8 cellular contexts compared by ENCODE assay signal in genomic region chr19:40614595-40615411, GRCh38. TPM values are rescaled to one million over a fixed set of nuclear protein-coding genes. Genes with fewer than 3 reads are reported as not detected.
DNase-seq lines count a peak whose midpoint lies in the region; ATAC-seq, FAIRE-seq and TF ChIP-seq lines count a peak whose summit lies in the region.

No MANE protein-coding gene starts in this region.

- FAIRE-seq in endothelial cell of umbilical vein (lab: Jason Lieb, UNC) = peak; percentile 92

- BruUV-seq in endothelial cell of umbilical vein (replicated peaks; lab: Mats Ljungman, UMichigan) = no TSS peak

- no peak for TF ChIP-seq POLR2A in endothelial cell of umbilical vein (IDR thresholded peaks at IDR 0.05; ENCODE audit: low read depth, low read length)

- CTCF ChIA-PET in endothelial cell of umbilical vein (lab: Charles Lee) = interaction anchor here (1.2 to 7.6 kb wide), 3 partner anchors 11 to 19 kb away, joined by 5 to 70 read pairs (median 6); no protein-coding TSS in a partner anchor

- POLR2A ChIA-PET in endothelial cell of umbilical vein (lab: Charles Lee) = interaction anchor here (0.6 to 1.0 kb wide), 2 partner anchors 11 to 90 kb away, joined by 4 to 5 read pairs; no protein-coding TSS in a partner anchor

- H3K9ac ChIP-seq in endothelial cell of umbilical vein (replicated peaks; ENCODE audit: extremely low read depth, insufficient read depth, low read length) = peak overlapping the region; percentile 53
- H3K9ac ChIP-seq in mucosa of stomach (ENCODE audit: low read length) = peak overlapping the region; percentile 80

- H3K4me2 ChIP-seq in endothelial cell of umbilical vein (ENCODE audit: insufficient read depth, low read length) = peak overlapping the region; percentile 75

- DNase-seq in GDM1 (lab: John Stamatoyannopoulos, UW) (peak; percentile 48), NCI-H345 (lab: John Stamatoyannopoulos, UW) (peak; percentile 93), endothelial cell of umbilical vein (ENCODE audit: low read depth, low spot score) (peak; percentile 78), NCI-H1417 treated with DMSO at 0.1 percent for 48 hours (lab: John Stamatoyannopoulos, UW) (no peak)
- peak; percentile 96 for DNase-seq in activated CD8-positive, alpha-beta memory T cell treated with anti-CD3 and anti-CD28 coated beads for 24 hours
- peak; percentile 82 to 96 for DNase-seq in stimulated activated CD8-positive, alpha-beta memory T cell treated with anti-CD3 and anti-CD28 coated beads, Interleukin-7, amount 100 ng/mL, for 48 hours (ENCODE audit: extremely low read depth in 1 of 2, low read depth in 1 of 2)

- H4K20me1 ChIP-seq in endothelial cell of umbilical vein (replicated peaks; ENCODE audit: control insufficient read depth, extremely low read depth, insufficient read depth, low read length) = no peaks in the 10 kb centered on the region

- H3K4me1 ChIP-seq in endothelial cell of umbilical vein (ENCODE audit: control insufficient read depth, extremely low read depth, insufficient read depth, low read length) (peaks cover 19% of the 10 kb centered on the region), mucosa of stomach (ENCODE audit: control insufficient read depth, insufficient read depth, low read length) (peaks cover 23% of the 10 kb centered on the region)

- intact Hi-C loops in endothelial cell of umbilical vein (cut with micrococcal nuclease) = no loop called here

- no peaks in the 10 kb centered on the region for H3K9me3 ChIP-seq in endothelial cell of umbilical vein (replicated peaks; ENCODE audit: control insufficient read depth, insufficient read depth, low read length)
- no peaks in the 10 kb centered on the region for H3K9me3 ChIP-seq in mucosa of stomach (ENCODE audit: control insufficient read depth, low read length)

- H3K36me3 ChIP-seq in endothelial cell of umbilical vein (ENCODE audit: control insufficient read depth in 2 of 2, extremely low read depth in 1 of 2, insufficient read depth in 2 of 2, low read length in 2 of 2) (no peaks in the 10 kb centered on the region), mucosa of stomach (ENCODE audit: control insufficient read depth, insufficient read depth, low read length) (peaks cover 5% of the 10 kb centered on the region)

- ATAC-seq in GM19035 (IDR thresholded peaks at IDR 0.05; ENCODE audit: unreplicated experiment) = no peak

- dilution Hi-C loops in endothelial cell of umbilical vein (cut with MboI; ENCODE audit: extremely low pct_ligation_motif_present, low sequenced_read_pairs) = no loop called here

- H3K27ac ChIP-seq in endothelial cell of umbilical vein (ENCODE audit: insufficient read depth, low read depth, low read length) = peak overlapping the region; percentile 83

- H3K27me3 ChIP-seq in endothelial cell of umbilical vein (ENCODE audit: control insufficient read depth in 2 of 2, insufficient read depth in 2 of 2, low read length in 2 of 2) (no peaks in the 10 kb centered on the region), mucosa of stomach (ENCODE audit: control insufficient read depth, insufficient read depth, low read length) (no peaks in the 10 kb centered on the region)

- H3K79me2 ChIP-seq in endothelial cell of umbilical vein (ENCODE audit: control insufficient read depth, insufficient read depth, low read length) = no peaks in the 10 kb centered on the region

- TF ChIP-seq CTCF in endothelial cell of umbilical vein (IDR thresholded peaks at IDR 0.05; ENCODE audit: extremely low read depth in 1 of 2, insufficient read depth in 1 of 2, low read depth in 1 of 2, low read length in 2 of 2) = no peak

- H3K9me1 ChIP-seq in endothelial cell of umbilical vein (replicated peaks; ENCODE audit: control insufficient read depth, extremely low read depth, insufficient read depth, low read length) = no peaks in the 10 kb centered on the region

- H2AFZ ChIP-seq in endothelial cell of umbilical vein (ENCODE audit: low read depth, low read length) = peak overlapping the region; percentile 91

- H3K4me3 ChIP-seq in endothelial cell of umbilical vein (replicated peaks in 1 of 3; ENCODE audit: insufficient read depth in 1 of 3, low read depth in 1 of 3, low read length in 3 of 3) (peak overlapping the region; percentile 26 to 43 (median 40)), mucosa of stomach (ENCODE audit: low read length) (peak overlapping the region; percentile 71)

TF ChIP-seq in endothelial cell of umbilical vein, 7 proteins besides CTCF, POLR2A, EP300 and RAD21:
- TF ChIP-seq FOS (IDR thresholded peaks at IDR 0.05; ENCODE audit: borderline replicate concordance, insufficient read depth, low read length) (peak; percentile 37), MAX (IDR thresholded peaks at IDR 0.05; ENCODE audit: insufficient read depth, insufficient read length) (no peak), POLR2AphosphoS5 (IDR thresholded peaks at IDR 0.05; ENCODE audit: insufficient read depth, low read depth, low read length) (no peak), JUN (IDR thresholded peaks at IDR 0.05; ENCODE audit: borderline replicate concordance, insufficient read depth, insufficient read length, low read depth) (peak; percentile 27)

RNA-seq across cellular contexts. Expression of gene LTBP4, which starts 13.6 kb away (rescaled TPM):
- 38.0 and 67.4 TPM in 2 replicates for total RNA-seq in endothelial cell of umbilical vein
- polyA plus RNA-seq in endothelial cell of umbilical vein = 25.9 and 31.4 TPM in 2 replicates
- polyA plus RNA-seq in endothelial cell of umbilical vein (2011; cell fraction: cytosol; rRNA removed) = 17.5 and 20.4 TPM in 2 replicates
- polyA plus RNA-seq in endothelial cell of umbilical vein (2011; cell fraction: nucleus; rRNA removed) = 93.6 and 95.8 TPM in 2 replicates
- 72.8 and 137 TPM in 2 replicates for polyA plus RNA-seq in endothelial cell of umbilical vein (2012)
- 18.8 and 20.0 TPM in 2 replicates for polyA minus RNA-seq in endothelial cell of umbilical vein
- 34.3 TPM for polyA minus RNA-seq in endothelial cell of umbilical vein (2011; cell fraction: cytosol; rRNA and poly(A)+ RNA removed)
- 17.3 and 24.0 TPM in 2 replicates for polyA minus RNA-seq in endothelial cell of umbilical vein (2011; cell fraction: nucleus; rRNA and poly(A)+ RNA removed)

RNA-seq across cellular contexts. Expression of gene SHKBP1, which starts 38.1 kb away (rescaled TPM):
- 100 and 106 TPM in 2 replicates for total RNA-seq in endothelial cell of umbilical vein
- 113 and 171 TPM in 2 replicates for polyA plus RNA-seq in endothelial cell of umbilical vein
- 67.5 and 75.3 TPM in 2 replicates for polyA plus RNA-seq in endothelial cell of umbilical vein (2011; cell fraction: cytosol; rRNA removed)
- polyA plus RNA-seq in endothelial cell of umbilical vein (2011; cell fraction: nucleus; rRNA removed) = 115 and 165 TPM in 2 replicates
- 90.1 and 118 TPM in 2 replicates for polyA plus RNA-seq in endothelial cell of umbilical vein (2012)
- polyA minus RNA-seq in endothelial cell of umbilical vein = 56.6 and 78.9 TPM in 2 replicates
- polyA minus RNA-seq in endothelial cell of umbilical vein (2011; cell fraction: cytosol; rRNA and poly(A)+ RNA removed) = 72.2 TPM
- polyA minus RNA-seq in endothelial cell of umbilical vein (2011; cell fraction: nucleus; rRNA and poly(A)+ RNA removed) = 28.8 and 52.6 TPM in 2 replicates
